ENCODE assay signal across 9 cellular contexts in the genomic region with DNA sequence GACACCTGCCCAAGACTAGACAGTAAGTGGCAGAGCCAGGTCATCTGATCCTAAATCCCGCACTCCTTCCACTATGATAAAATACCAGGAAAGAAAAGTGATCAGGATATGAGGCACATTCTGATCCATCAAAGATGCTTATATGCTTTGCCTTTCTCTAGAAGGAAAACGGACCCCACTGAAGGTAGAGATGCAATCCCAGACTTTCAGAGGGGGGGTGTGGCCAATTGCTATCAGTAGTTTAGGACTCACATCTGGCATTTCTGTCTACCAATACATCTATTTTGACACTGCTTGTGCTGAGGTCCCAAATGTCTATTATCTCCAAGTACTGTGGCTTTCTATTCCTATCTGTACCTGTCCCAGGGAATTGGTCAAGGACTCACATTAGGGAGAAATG. TPM values are rescaled to one million over a fixed set of nuclear protein-coding genes. Genes with fewer than 3 reads are reported as not detected.
A peak's percentile ranks its signal among the peaks of the same experiment; 100 is the strongest.
DNase-seq lines count a peak whose midpoint lies in the region; ATAC-seq and TF ChIP-seq lines count a peak whose summit lies in the region.
"Had no signal": no experiment of that assay in that cellular context is flagged by ENCODE, and none has a peak within 500 bp of the region (broad histone marks: within the 10 kb centered on the region; RNA-seq: fewer than 3 reads in every experiment).

No MANE protein-coding gene starts in this region.

- H3K27me3 Mint-ChIP-seq in GM23338 (ENCODE audit: insufficient read depth, low read depth, poor library complexity) (peaks cover 11% of the 10 kb centered on the region), T-helper 17 cell (no peaks in the 10 kb centered on the region)

- H3K27ac Mint-ChIP-seq in GM23338 (no peak overlapping the region), T-helper 17 cell (peak overlapping the region; percentile 100)

- H3F3A ChIP-seq in GM23338 (replicated peaks; ENCODE audit: low read depth): peaks cover 22% of the 10 kb centered on the region

- H3K9me3 ChIP-seq in T-helper 17 cell (ENCODE audit: control insufficient read depth, low read length, poor library complexity, severe bottlenecking) (no peaks in the 10 kb centered on the region), skeletal muscle tissue (ENCODE audit: control insufficient read depth in 3 of 3, low read length in 3 of 3) (no peaks in the 10 kb centered on the region)

- no peak for TF ChIP-seq CTCF in GM23338 (conservative IDR thresholded peaks at IDR 0.05; ENCODE audit: low read depth in 2 of 2)
- no peak for TF ChIP-seq CTCF in foreskin fibroblast (IDR thresholded peaks at IDR 0.05; ENCODE audit: low read depth, low read length)

- peaks cover 19% of the 10 kb centered on the region for H3K36me3 ChIP-seq in GM23338 (ENCODE audit: insufficient read depth)
- peaks cover 14 to 15% (median 14%) of the 10 kb centered on the region in 3 donors for H3K36me3 ChIP-seq in skeletal muscle tissue (ENCODE audit: control insufficient read depth in 3 of 3, insufficient read depth in 3 of 3, low read length in 3 of 3)

- peaks cover 75% of the 10 kb centered on the region for H3K79me2 ChIP-seq in GM23338 (replicated peaks; ENCODE audit: insufficient read depth)

- no peak overlapping the region for H2AFZ ChIP-seq in GM23338

- H3K36me3 Mint-ChIP-seq in GM23338 (ENCODE audit: low read depth) (peaks cover 36% of the 10 kb centered on the region), T-helper 17 cell (ENCODE audit: low read depth) (peaks cover 5% of the 10 kb centered on the region)

- ATAC-seq in GM23338: no peak
- no peak for ATAC-seq in T-helper 17 cell
- no peak for ATAC-seq in GM19467 (IDR thresholded peaks at IDR 0.05; ENCODE audit: unreplicated experiment)
- no peak for ATAC-seq in GM19395 (IDR thresholded peaks at IDR 0.05; ENCODE audit: unreplicated experiment)
- no peak for ATAC-seq in GM19035 (IDR thresholded peaks at IDR 0.05; ENCODE audit: unreplicated experiment)

- peak overlapping the region; percentile 100 for H3K4me2 ChIP-seq in GM23338

- H3K4me3 Mint-ChIP-seq in GM23338: peak overlapping the region; percentile 90
- peak overlapping the region; percentile 99 for H3K4me3 Mint-ChIP-seq in T-helper 17 cell

- H4K20me1 ChIP-seq in GM23338 (replicated peaks; ENCODE audit: insufficient read depth): peaks cover 33% of the 10 kb centered on the region

- H3K27ac ChIP-seq in GM23338 (ENCODE audit: low read depth) (no peak overlapping the region), skeletal muscle tissue (ENCODE audit: low read depth, low read length) (peak overlapping the region; percentile 100)

- no peaks in the 10 kb centered on the region for H3K9me3 Mint-ChIP-seq in GM23338

- H3K27me3 ChIP-seq in GM23338 (ENCODE audit: insufficient read depth) (no peaks in the 10 kb centered on the region), skeletal muscle tissue (ENCODE audit: control insufficient read depth in 3 of 3, insufficient read depth in 3 of 3, low read length in 3 of 3) (no peaks in the 10 kb centered on the region)

- DNase-seq in GM23338 (ENCODE audit: low spot score): no peak
- DNase-seq in T-helper 17 cell: no peak
- peak in 1 of 2 donors; percentile 20 for DNase-seq in foreskin fibroblast
- DNase-seq in C1 segment of cervical spinal cord (lab: John Stamatoyannopoulos, UW): no peak
- DNase-seq: NCI-H774 had no signal

- H3K4me1 Mint-ChIP-seq in GM23338: peaks cover 17% of the 10 kb centered on the region
- H3K4me1 Mint-ChIP-seq in T-helper 17 cell: peaks cover 55% of the 10 kb centered on the region

- H3K4me3 ChIP-seq in GM23338 (peak overlapping the region; percentile 99), foreskin fibroblast (ENCODE audit: low read depth in 1 of 2, low read length in 2 of 2) (peak overlapping the region; percentile 93), skeletal muscle tissue (ENCODE audit: low read length in 3 of 3) (peak overlapping the region; percentile 97 to 100 (median 98))

- peak overlapping the region; percentile 99 for H3K9ac ChIP-seq in skeletal muscle tissue (ENCODE audit: low read depth in 1 of 3, low read length in 3 of 3)

- H3K9me2 ChIP-seq in GM23338 (ENCODE audit: insufficient read depth): no peaks in the 10 kb centered on the region

- peaks cover 17% of the 10 kb centered on the region for H3K4me1 ChIP-seq in GM23338 (ENCODE audit: insufficient read depth)
- peaks cover 45 to 60% (median 48%) of the 10 kb centered on the region in 3 donors for H3K4me1 ChIP-seq in skeletal muscle tissue (ENCODE audit: control insufficient read depth in 3 of 3, insufficient read depth in 3 of 3, low read length in 3 of 3)

TF ChIP-seq in GM23338, 12 proteins besides CTCF, POLR2A, EP300 and RAD21 (continues in another document):
- TF ChIP-seq, protein P1, sequence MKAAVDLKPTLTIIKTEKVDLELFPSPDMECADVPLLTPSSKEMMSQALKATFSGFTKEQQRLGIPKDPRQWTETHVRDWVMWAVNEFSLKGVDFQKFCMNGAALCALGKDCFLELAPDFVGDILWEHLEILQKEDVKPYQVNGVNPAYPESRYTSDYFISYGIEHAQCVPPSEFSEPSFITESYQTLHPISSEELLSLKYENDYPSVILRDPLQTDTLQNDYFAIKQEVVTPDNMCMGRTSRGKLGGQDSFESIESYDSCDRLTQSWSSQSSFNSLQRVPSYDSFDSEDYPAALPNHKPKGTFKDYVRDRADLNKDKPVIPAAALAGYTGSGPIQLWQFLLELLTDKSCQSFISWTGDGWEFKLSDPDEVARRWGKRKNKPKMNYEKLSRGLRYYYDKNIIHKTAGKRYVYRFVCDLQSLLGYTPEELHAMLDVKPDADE (IDR thresholded peaks at IDR 0.05): no peak
- TF ChIP-seq ZNF331 (CRISPR knock-in tag; IDR thresholded peaks at IDR 0.05; ENCODE audit: low read depth) (no peak), POLR2AphosphoS5 (IDR thresholded peaks at IDR 0.05; ENCODE audit: low read depth) (no peak; the same call in 1 of the 2 replicates), JUNB (IDR thresholded peaks at IDR 0.05; ENCODE audit: unreplicated experiment) (no peak), REST (IDR thresholded peaks at IDR 0.05; ENCODE audit: unreplicated experiment) (no peak), ZNF114 (CRISPR knock-in tag; IDR thresholded peaks at IDR 0.05) (no peak), EZH2 (IDR thresholded peaks at IDR 0.05; ENCODE audit: low read depth, unreplicated experiment) (no peak), CREB1 (CRISPR knock-in tag; IDR thresholded peaks at IDR 0.05; ENCODE audit: low read depth) (no peak), NANOG (IDR thresholded peaks at IDR 0.05; ENCODE audit: borderline replicate concordance) (no peak)

RNA-seq across cellular contexts. Expression of gene TRIM52, which starts 1.7 kb away (rescaled TPM):
- 2.9 and 6.2 TPM in 2 replicates for total RNA-seq in GM23338 (2014; rRNA removed; shearing (Covaris generic))
- 4.1 and 8.1 TPM in 2 replicates for polyA plus RNA-seq in GM23338 (2016; fragmentation: Nextera tagmentation; extraction: Ambion mirVana)
- total RNA-seq in T-helper 17 cell (10 to 100 TPM; 32.2 to 34.6 TPM), skeletal muscle tissue (4.2 TPM)

RNA-seq across cellular contexts. Expression of gene RACK1, which starts 15.6 kb away (rescaled TPM):
- 4,589 and 4,798 TPM in 2 replicates for total RNA-seq in GM23338 (2014; rRNA removed; shearing (Covaris generic))
- 2,372 and 2,567 TPM in 2 replicates for polyA plus RNA-seq in GM23338 (2016; fragmentation: Nextera tagmentation; extraction: Ambion mirVana)
- 1,000 to 10,000 TPM; 2,138 to 2,163 TPM for total RNA-seq in T-helper 17 cell
- 4,748 TPM for total RNA-seq in skeletal muscle tissue

RNA-seq across cellular contexts. Expression of gene TRIM41, which starts 36.2 kb away (rescaled TPM):
- 8.7 and 9.7 TPM in 2 replicates for total RNA-seq in GM23338 (2014; rRNA removed; shearing (Covaris generic))
- polyA plus RNA-seq in GM23338 (2016; fragmentation: Nextera tagmentation; extraction: Ambion mirVana): 6.2 and 7.3 TPM in 2 replicates
- total RNA-seq in T-helper 17 cell: 10 to 100 TPM; 23.4 to 29.6 TPM
- 15.1 TPM for total RNA-seq in skeletal muscle tissue

RNA-seq across cellular contexts. Expression of gene TRIM7, which starts 54.3 kb away (rescaled TPM):
- 0.56 and 0.66 TPM in 2 replicates for total RNA-seq in GM23338 (2014; rRNA removed; shearing (Covaris generic))
- polyA plus RNA-seq in GM23338 (2016; fragmentation: Nextera tagmentation; extraction: Ambion mirVana): 0.37 and 0.53 TPM in 2 replicates
- 1 to 10 TPM; 2.2 to 3.5 TPM for total RNA-seq in T-helper 17 cell
- total RNA-seq in skeletal muscle tissue: 9.9 TPM
